In genomic region chr19:51771369-51771768, GRCh38 we compare ENCODE assay signal across 22 cellular contexts. TPM values are rescaled to one million over a fixed set of nuclear protein-coding genes. Genes with fewer than 3 reads are reported as not detected.
DNase-seq lines count a peak whose midpoint lies in the region; ATAC-seq and TF ChIP-seq lines count a peak whose summit lies in the region.
"Had no signal": no experiment of that assay in that cellular context is flagged by ENCODE, and none has a peak within 500 bp of the region (broad histone marks: within the 10 kb centered on the region; RNA-seq: fewer than 3 reads in every experiment).

No MANE protein-coding gene starts in this region.

- 2 to 28% (median 16%) methylated on average over 7 of the region's 7 CpGs for WGBS in ovary, 3 donors

- H3K27ac ChIP-seq in ovary: peak overlapping the region in 1 of 2 donors; percentile 50
- H3K27ac ChIP-seq: gastroesophageal sphincter, SJCRH30 had no signal

- H3K36me3 Mint-ChIP-seq in activated naive CD8-positive, alpha-beta T cell treated with anti-CD3 and anti-CD28 coated beads, Interleukin-2, amount 50 U/mL, for 24 hours (ENCODE audit: low read depth): no peaks in the 10 kb centered on the region

- H3K27ac Mint-ChIP-seq in activated naive CD8-positive, alpha-beta T cell treated with anti-CD3 and anti-CD28 coated beads, Interleukin-2, amount 50 U/mL, for 24 hours: no peak overlapping the region
- H3K27ac Mint-ChIP-seq: activated T-helper 17 cell treated with anti-CD3 and anti-CD28 coated beads, Interleukin-2, amount 50 U/mL, for 72 hours; H9 had no signal

- no peak overlapping the region for H3K4me3 Mint-ChIP-seq in activated naive CD8-positive, alpha-beta T cell treated with anti-CD3 and anti-CD28 coated beads, Interleukin-2, amount 50 U/mL, for 24 hours
- H3K4me3 Mint-ChIP-seq: activated T-helper 17 cell treated with anti-CD3 and anti-CD28 coated beads, Interleukin-2, amount 50 U/mL, for 72 hours; H9 had no signal

- no peaks in the 10 kb centered on the region for H3K4me1 Mint-ChIP-seq in activated naive CD8-positive, alpha-beta T cell treated with anti-CD3 and anti-CD28 coated beads, Interleukin-2, amount 50 U/mL, for 24 hours
- H3K4me1 Mint-ChIP-seq: activated T-helper 17 cell treated with anti-CD3 and anti-CD28 coated beads, Interleukin-2, amount 50 U/mL, for 72 hours had no signal

- no peaks in the 10 kb centered on the region for H3K9me3 ChIP-seq in ovary
- H3K9me3 ChIP-seq: gastroesophageal sphincter, SJCRH30 had no signal

- peak; percentile 46 for DNase-seq in GM13977 (ENCODE audit: low spot score)
- peak; percentile 95 for DNase-seq in NOMO-1 treated with DMSO at 0.1 percent for 48 hours (lab: John Stamatoyannopoulos, UW; ENCODE audit: unreplicated experiment)
- DNase-seq in cardiac fibroblast (ENCODE audit: low read depth in 2 of 2): peak; percentile 36 to 70
- peak in 2 of 5 donors; percentile 16 to 30 for DNase-seq in ovary
- no peak for DNase-seq in NCI-H146 treated with DMSO at 0.1 percent for 48 hours (lab: John Stamatoyannopoulos, UW; ENCODE audit: unreplicated experiment)
- no peak for DNase-seq in activated naive CD8-positive, alpha-beta T cell treated with anti-CD3 and anti-CD28 coated beads, Interleukin-2, amount 50 U/mL, for 24 hours
- DNase-seq: COR-L47; dorsolateral prefrontal cortex; H9; Kasumi-1; NCI-H187; NCI-H345; SJCRH30; stimulated activated CD4-positive, alpha-beta T cell treated with anti-CD3 and anti-CD28 coated beads, Interleukin-4, amount 100 ng/mL, for 1 hour; T-helper 2 cell had no signal

- no peaks in the 10 kb centered on the region for H3K36me3 ChIP-seq in ovary
- H3K36me3 ChIP-seq: gastroesophageal sphincter, SJCRH30 had no signal

- in situ Hi-C loops in GM13977 (cut with MboI; ENCODE audit: low pct_unique_long_range_greater_than_20kb, low sequenced_read_pairs, unreplicated experiment): no loop called here

- peaks cover 36% of the 10 kb centered on the region for H3K27me3 Mint-ChIP-seq in activated naive CD8-positive, alpha-beta T cell treated with anti-CD3 and anti-CD28 coated beads, Interleukin-2, amount 50 U/mL, for 24 hours

- ATAC-seq in activated naive CD8-positive, alpha-beta T cell treated with anti-CD3 and anti-CD28 coated beads, Interleukin-2, amount 50 U/mL, for 24 hours: no peak
- ATAC-seq in HG02852 (IDR thresholded peaks at IDR 0.05; ENCODE audit: unreplicated experiment) (no peak), GM21528 (IDR thresholded peaks at IDR 0.05; ENCODE audit: low FRiP score, unreplicated experiment) (no peak)
- ATAC-seq: activated T-helper 17 cell treated with anti-CD3 and anti-CD28 coated beads, Interleukin-2, amount 50 U/mL, for 72 hours; gastroesophageal sphincter; left lobe of liver had no signal

- no peaks in the 10 kb centered on the region for H3K9me3 Mint-ChIP-seq in activated naive CD8-positive, alpha-beta T cell treated with anti-CD3 and anti-CD28 coated beads, Interleukin-2, amount 50 U/mL, for 24 hours
- H3K9me3 Mint-ChIP-seq: activated T-helper 17 cell treated with anti-CD3 and anti-CD28 coated beads, Interleukin-2, amount 50 U/mL, for 72 hours had no signal

- TF ChIP-seq POLR2A in ovary (IDR thresholded peaks at IDR 0.05): peak; percentile 10

- peak; percentile 21 for TF ChIP-seq EP300 in ovary (IDR thresholded peaks at IDR 0.05)

- H3K27me3 ChIP-seq in ovary: no peaks in the 10 kb centered on the region
- H3K27me3 ChIP-seq: SJCRH30 had no signal

- intact Hi-C loops in ovary (cut with DNase I): loop anchor here in 2 of 4 donors (5.0 to 10.0 kb wide), 2 partner anchors 57 to 74 kb away; no protein-coding TSS in a partner anchor

- H3K4me1 ChIP-seq in ovary (ENCODE audit: insufficient read depth): no peaks in the 10 kb centered on the region
- H3K4me1 ChIP-seq: gastroesophageal sphincter, SJCRH30 had no signal

- TF ChIP-seq CTCF in GM13977 (IDR thresholded peaks at IDR 0.05; ENCODE audit: extremely low read depth, insufficient read depth, missing control alignments) (no peak), cardiac fibroblast (IDR thresholded peaks at IDR 0.05; ENCODE audit: low read depth, low read length) (no peak), ovary (IDR thresholded peaks at IDR 0.05) (no peak)

- H3K4me3 ChIP-seq in cardiac fibroblast (replicated peaks in 1 of 2; ENCODE audit: low read depth in 2 of 2, low read length in 2 of 2) (no peak overlapping the region), ovary (no peak overlapping the region)
- H3K4me3 ChIP-seq: dorsolateral prefrontal cortex, gastroesophageal sphincter, SJCRH30 had no signal

RNA-seq across cellular contexts. Expression of gene FPR2, which starts 10.4 kb away (rescaled TPM):
- 1 to 10 TPM in 3 of 7 donors, under 1 TPM in 4; 0.23 to 2.4 (median 0.95) TPM for total RNA-seq in ovary
- polyA plus RNA-seq in ovary: 1 to 10 TPM in 1 of 2 donors, under 1 TPM in 1; 0.21 to 1.1 TPM
- total RNA-seq: activated T-helper 17 cell treated with anti-CD3 and anti-CD28 coated beads, Interleukin-2, amount 50 U/mL, for 72 hours; H9; OCI-LY7; osteocyte; SJCRH30 had no signal

RNA-seq across cellular contexts. Expression of gene FPR1, which starts 19.7 kb away (rescaled TPM):
- total RNA-seq in ovary: 10 to 100 TPM in 1 of 7 donors, 1 to 10 TPM in 6; 1.8 to 18.2 (median 3.6) TPM
- 10 to 100 TPM in 1 of 2 donors, 1 to 10 TPM in 1; 1.1 to 11.0 TPM for polyA plus RNA-seq in ovary
- total RNA-seq: activated T-helper 17 cell treated with anti-CD3 and anti-CD28 coated beads, Interleukin-2, amount 50 U/mL, for 72 hours; H9; OCI-LY7; osteocyte; SJCRH30 had no signal

RNA-seq across cellular contexts. Expression of gene FPR3, which starts 23.6 kb away (rescaled TPM):
- total RNA-seq in ovary: 1 to 10 TPM; 1.5 to 4.5 (median 3.5) TPM
- polyA plus RNA-seq in ovary: 10 to 100 TPM in 1 of 2 donors, 1 to 10 TPM in 1; 1.9 to 20.5 TPM
- total RNA-seq: activated T-helper 17 cell treated with anti-CD3 and anti-CD28 coated beads, Interleukin-2, amount 50 U/mL, for 72 hours; H9; OCI-LY7; osteocyte; SJCRH30 had no signal

RNA-seq across cellular contexts. Expression of gene HAS1, which starts 47.6 kb away (rescaled TPM):
- total RNA-seq in ovary: 100 to 1,000 TPM in 1 of 7 donors, 10 to 100 TPM in 3, 1 to 10 TPM in 3; 1.8 to 385 (median 15.3) TPM
- polyA plus RNA-seq in ovary: 1 to 10 TPM; 1.0 to 7.5 TPM
- total RNA-seq: activated T-helper 17 cell treated with anti-CD3 and anti-CD28 coated beads, Interleukin-2, amount 50 U/mL, for 72 hours; left lobe of liver; OCI-LY7; osteocyte; SJCRH30 had no signal

Comparison
In these comparisons a context has a peak if more than half of its experiments do, and no peak if none do; other contexts are left out.
1. DNase-seq: peak in GM13977 (single experiment), NOMO-1 treated with DMSO at 0.1 percent for 48 hours (single experiment) and cardiac fibroblast (2 of 2); none in NCI-H146 treated with DMSO at 0.1 percent for 48 hours (single experiment) and activated naive CD8-positive, alpha-beta T cell treated with anti-CD3 and anti-CD28 coated beads, Interleukin-2, amount 50 U/mL, for 24 hours (single experiment).